8 cellular contexts compared by ENCODE assay signal in genomic region chr6:33425668-33426577, GRCh38. TPM values are rescaled to one million over a fixed set of nuclear protein-coding genes. Genes with fewer than 3 reads are reported as not detected.
A peak's percentile ranks its signal among the peaks of the same experiment; 100 is the strongest.
DNase-seq lines count a peak whose midpoint lies in the region; ATAC-seq, FAIRE-seq and TF ChIP-seq lines count a peak whose summit lies in the region.

No MANE protein-coding gene starts in this region.

- peak; percentile 31 to 87 (median 60) for TF ChIP-seq CTCF in keratinocyte (optimal IDR thresholded peaks at IDR 0.05 in 1 of 3, IDR thresholded peaks at IDR 0.05 in 1 of 3, conservative IDR thresholded peaks at IDR 0.05 in 1 of 3; ENCODE audit: extremely low read depth in 1 of 3, insufficient read depth in 2 of 3, low read length in 3 of 3)

- dilution Hi-C loops in keratinocyte (cut with MboI; ENCODE audit: extremely low pct_ligation_motif_present, low sequenced_read_pairs), result no loop called here

- ATAC-seq in activated CD4-positive, CD25-positive, alpha-beta regulatory T cell treated with anti-CD3 and anti-CD28 coated beads, Interleukin-2, amount 50 U/mL, for 24 hours, result peak; percentile 50 to 62
- ATAC-seq in HG03442 (IDR thresholded peaks at IDR 0.05; ENCODE audit: unreplicated experiment), result no peak

- peak overlapping the region; percentile 96 for H3K4me2 ChIP-seq in keratinocyte (ENCODE audit: control insufficient read depth, extremely low read depth, insufficient read depth, low read depth, low read length)

- peak overlapping the region; percentile 41 for H3K4me3 ChIP-seq in HAP-1
- peak overlapping the region; percentile 54 to 84 (median 67) for H3K4me3 ChIP-seq in keratinocyte (ENCODE audit: control insufficient read depth in 2 of 3, extremely low read depth in 1 of 3, insufficient read depth in 2 of 3, low read depth in 1 of 3, low read length in 3 of 3)

- H3K27ac ChIP-seq in keratinocyte (ENCODE audit: control insufficient read depth, insufficient read depth, low read length), result peak overlapping the region; percentile 62

- H3K27me3 ChIP-seq in HAP-1 (ENCODE audit: low read depth), result peaks cover 25% of the 10 kb centered on the region
- H3K27me3 ChIP-seq in keratinocyte (ENCODE audit: control insufficient read depth, extremely low read depth, insufficient read depth, low read length), result no peaks in the 10 kb centered on the region

- H2AFZ ChIP-seq in keratinocyte (ENCODE audit: control insufficient read depth, low read length), result peak overlapping the region; percentile 86

- no peaks in the 10 kb centered on the region for H3K9me3 ChIP-seq in HAP-1
- no peaks in the 10 kb centered on the region for H3K9me3 ChIP-seq in keratinocyte (ENCODE audit: control insufficient read depth, low read depth, low read length)

- in situ Hi-C loops in HAP-1 (cut with MboI; ENCODE audit: low sequenced_read_pairs), result no loop called here

- peak overlapping the region; percentile 72 for H3K9ac ChIP-seq in keratinocyte (ENCODE audit: control insufficient read depth, extremely low read depth, insufficient read depth, low read length)

- H3K4me1 ChIP-seq in HAP-1 (peaks cover 19% of the 10 kb centered on the region), keratinocyte (ENCODE audit: control insufficient read depth, extremely low read depth, insufficient read depth, low read length) (peaks cover 43% of the 10 kb centered on the region)

- no peaks in the 10 kb centered on the region for H4K20me1 ChIP-seq in keratinocyte (ENCODE audit: control insufficient read depth, extremely low read depth, insufficient read depth, low read length)

- H3K79me2 ChIP-seq in keratinocyte (ENCODE audit: control insufficient read depth, insufficient read depth, low read length), result peaks cover 6% of the 10 kb centered on the region

- H3K36me3 ChIP-seq in HAP-1 (replicated peaks), result no peaks in the 10 kb centered on the region
- H3K36me3 ChIP-seq in keratinocyte (ENCODE audit: control insufficient read depth in 2 of 2, extremely low read depth in 1 of 2, insufficient read depth in 2 of 2, low read length in 2 of 2), result no peaks in the 10 kb centered on the region

- H3K9me1 ChIP-seq in keratinocyte (ENCODE audit: control insufficient read depth, extremely low read depth, insufficient read depth, low read length), result no peaks in the 10 kb centered on the region

- DNase-seq in DMS153 (lab: John Stamatoyannopoulos, UW) (peak; percentile 29), HAP-1 (ENCODE audit: low spot score in 2 of 2) (peak; percentile 85 to 96), NCI-H2196 (lab: John Stamatoyannopoulos, UW; ENCODE audit: unreplicated experiment) (peak; percentile 81), keratinocyte (ENCODE audit: low read depth, low spot score) (no peak)
- DNase-seq in central memory CD4-positive, alpha-beta T cell, result peak; percentile 79
- DNase-seq in stimulated activated CD4-positive, alpha-beta T cell treated with anti-CD3 and anti-CD28 coated beads, Interleukin-12 subunit alpha, Interleukin-12 subunit beta, amount 100 ng/mL, for 48 hours (ENCODE audit: low read depth in 2 of 3, low spot score in 1 of 3), result peak; percentile 74 to 87 (median 75)

- FAIRE-seq in keratinocyte (lab: Jason Lieb, UNC), result no peak

RNA-seq across cellular contexts. Expression of gene SYNGAP1, which starts 6.1 kb away (rescaled TPM):
- polyA plus RNA-seq in keratinocyte, result 2.1 to 2.9 TPM (median 2.8 TPM) in 3 replicates
- polyA plus RNA-seq in keratinocyte (2011; ENCODE audit: low read depth), result 1.1 TPM
- 1.2 and 1.9 TPM in 2 replicates for polyA plus RNA-seq in keratinocyte (2011; cell fraction: cytosol; rRNA removed)
- polyA plus RNA-seq in keratinocyte (2011; cell fraction: nucleus; rRNA removed), result 18.2 and 25.5 TPM in 2 replicates
- 3.4 and 10.9 TPM in 2 replicates for polyA plus RNA-seq in keratinocyte (2012; ENCODE audit: low replicate concordance)
- polyA minus RNA-seq in keratinocyte, result 4.1 to 5.7 TPM (median 5.4 TPM) in 3 replicates
- 0.96 TPM for polyA minus RNA-seq in keratinocyte (2011; cell fraction: cytosol; rRNA and poly(A)+ RNA removed)
- polyA minus RNA-seq in keratinocyte (2011; cell fraction: nucleus; rRNA and poly(A)+ RNA removed), result 4.3 and 10.1 TPM in 2 replicates

RNA-seq across cellular contexts. Expression of gene CUTA, which starts 8.0 kb away (rescaled TPM):
- polyA plus RNA-seq in keratinocyte, result 119 to 246 TPM (median 178 TPM) in 3 replicates
- 13.0 TPM for polyA plus RNA-seq in keratinocyte (2011; ENCODE audit: low read depth)
- 222 and 276 TPM in 2 replicates for polyA plus RNA-seq in keratinocyte (2011; cell fraction: cytosol; rRNA removed)
- 188 and 225 TPM in 2 replicates for polyA plus RNA-seq in keratinocyte (2011; cell fraction: nucleus; rRNA removed)
- 238 and 287 TPM in 2 replicates for polyA plus RNA-seq in keratinocyte (2012; ENCODE audit: low replicate concordance)
- polyA minus RNA-seq in keratinocyte, result 116 to 126 TPM (median 120 TPM) in 3 replicates
- polyA minus RNA-seq in keratinocyte (2011; cell fraction: cytosol; rRNA and poly(A)+ RNA removed), result 145 TPM
- polyA minus RNA-seq in keratinocyte (2011; cell fraction: nucleus; rRNA and poly(A)+ RNA removed), result 53.3 and 55.0 TPM in 2 replicates

RNA-seq across cellular contexts. Expression of gene PHF1, which starts 15.1 kb away (rescaled TPM):
- 15.2 to 17.1 TPM (median 15.8 TPM) in 3 replicates for polyA plus RNA-seq in keratinocyte
- polyA plus RNA-seq in keratinocyte (2011; ENCODE audit: low read depth), result 7.6 TPM
- polyA plus RNA-seq in keratinocyte (2011; cell fraction: cytosol; rRNA removed), result 9.1 and 12.6 TPM in 2 replicates
- polyA plus RNA-seq in keratinocyte (2011; cell fraction: nucleus; rRNA removed), result 50.2 and 55.7 TPM in 2 replicates
- polyA plus RNA-seq in keratinocyte (2012; ENCODE audit: low replicate concordance), result 12.6 and 24.1 TPM in 2 replicates
- 7.9 to 14.9 TPM (median 11.1 TPM) in 3 replicates for polyA minus RNA-seq in keratinocyte
- polyA minus RNA-seq in keratinocyte (2011; cell fraction: cytosol; rRNA and poly(A)+ RNA removed), result 9.2 TPM
- polyA minus RNA-seq in keratinocyte (2011; cell fraction: nucleus; rRNA and poly(A)+ RNA removed), result 5.5 and 10.0 TPM in 2 replicates

RNA-seq across cellular contexts. Expression of gene ZBTB9, which starts 28.5 kb away (rescaled TPM):
- 6.8 to 9.9 TPM (median 7.8 TPM) in 3 replicates for polyA plus RNA-seq in keratinocyte
- 2.8 TPM for polyA plus RNA-seq in keratinocyte (2011; ENCODE audit: low read depth)
- 5.9 and 7.1 TPM in 2 replicates for polyA plus RNA-seq in keratinocyte (2011; cell fraction: cytosol; rRNA removed)
- 12.3 and 13.0 TPM in 2 replicates for polyA plus RNA-seq in keratinocyte (2011; cell fraction: nucleus; rRNA removed)
- polyA plus RNA-seq in keratinocyte (2012; ENCODE audit: low replicate concordance), result 6.9 and 10.7 TPM in 2 replicates
- 8.9 to 15.2 TPM (median 10.3 TPM) in 3 replicates for polyA minus RNA-seq in keratinocyte
- 5.6 TPM for polyA minus RNA-seq in keratinocyte (2011; cell fraction: cytosol; rRNA and poly(A)+ RNA removed)
- 8.2 and 12.2 TPM in 2 replicates for polyA minus RNA-seq in keratinocyte (2011; cell fraction: nucleus; rRNA and poly(A)+ RNA removed)

RNA-seq across cellular contexts. Expression of gene KIFC1, which starts 34.3 kb away (rescaled TPM):
- 5.7 to 20.0 TPM (median 17.3 TPM) in 3 replicates for polyA plus RNA-seq in keratinocyte
- polyA plus RNA-seq in keratinocyte (2011; ENCODE audit: low read depth), result 0.61 TPM
- polyA plus RNA-seq in keratinocyte (2011; cell fraction: cytosol; rRNA removed), result 3.5 and 5.2 TPM in 2 replicates
- polyA plus RNA-seq in keratinocyte (2011; cell fraction: nucleus; rRNA removed), result 6.6 and 7.9 TPM in 2 replicates
- polyA plus RNA-seq in keratinocyte (2012; ENCODE audit: low replicate concordance), result 0.31 and 16.9 TPM in 2 replicates
- polyA minus RNA-seq in keratinocyte, result 5.1 to 15.2 TPM (median 13.9 TPM) in 3 replicates
- polyA minus RNA-seq in keratinocyte (2011; cell fraction: cytosol; rRNA and poly(A)+ RNA removed), result 5.8 TPM
- polyA minus RNA-seq in keratinocyte (2011; cell fraction: nucleus; rRNA and poly(A)+ RNA removed), result 4.7 and 5.0 TPM in 2 replicates
